Comparison of ENCODE assay signal across 8 cellular contexts in genomic region chr3:107432646-107433045, GRCh38. TPM values are rescaled to one million over a fixed set of nuclear protein-coding genes. Genes with fewer than 3 reads are reported as not detected.
DNase-seq lines count a peak whose midpoint lies in the region; ATAC-seq and TF ChIP-seq lines count a peak whose summit lies in the region.

No MANE protein-coding gene starts in this region.

- no peak overlapping the region for H3K9ac ChIP-seq in rectal smooth muscle tissue (ENCODE audit: low read length)

- H3K4me1 ChIP-seq in esophagus muscularis mucosa (peaks cover 5 to 26% (median 18%) of the 10 kb centered on the region in 4 donors), rectal smooth muscle tissue (ENCODE audit: control insufficient read depth, insufficient read depth, low read length) (peaks cover 4% of the 10 kb centered on the region)

- no peak for ATAC-seq in GM19035 (IDR thresholded peaks at IDR 0.05; ENCODE audit: unreplicated experiment)

- H3K27me3 ChIP-seq in esophagus muscularis mucosa, result no peaks in the 10 kb centered on the region
- no peaks in the 10 kb centered on the region for H3K27me3 ChIP-seq in rectal smooth muscle tissue (ENCODE audit: control insufficient read depth, insufficient read depth, low read length)

- DNase-seq in NCI-H526 treated with DMSO at 0.1 percent for 48 hours (lab: John Stamatoyannopoulos, UW) (peak; percentile 3), NCI-H526 (lab: John Stamatoyannopoulos, UW) (no peak), SHP77 (lab: John Stamatoyannopoulos, UW) (peak; percentile 7 to 28), esophagus muscularis mucosa (ENCODE audit: extremely low spot score) (no peak), COR-L47 (lab: John Stamatoyannopoulos, UW) (no peak), pons (ENCODE audit: low spot score) (no peak)

- 65% methylated on average over 8 of the region's 8 CpGs for WGBS in esophagus muscularis mucosa

- H3K27ac ChIP-seq in esophagus muscularis mucosa (replicated peaks in 1 of 4) (peak overlapping the region; percentile 97 to 99 (median 97)), rectal smooth muscle tissue (ENCODE audit: low read depth, low read length) (peak overlapping the region; percentile 96)

- no peak for TF ChIP-seq EP300 in esophagus muscularis mucosa (IDR thresholded peaks at IDR 0.05)

- intact Hi-C loops in esophagus muscularis mucosa (cut with DNase I), result loop anchor here (5.0 kb wide), 3 partner anchors 160 to 790 kb away; partner anchors contain the start of gene IFT57

- TF ChIP-seq POLR2A in esophagus muscularis mucosa (IDR thresholded peaks at IDR 0.05; ENCODE audit: low read depth), result no peak

- H3K9me3 ChIP-seq in esophagus muscularis mucosa, result no peaks in the 10 kb centered on the region

- peak overlapping the region in 3 of 4 donors; percentile 80 to 96 (median 89) for H3K4me3 ChIP-seq in esophagus muscularis mucosa
- H3K4me3 ChIP-seq in rectal smooth muscle tissue (ENCODE audit: low read length), result no peak overlapping the region

- H3K36me3 ChIP-seq in esophagus muscularis mucosa (no peaks in the 10 kb centered on the region), rectal smooth muscle tissue (ENCODE audit: control insufficient read depth, insufficient read depth, low read length) (no peaks in the 10 kb centered on the region)

- TF ChIP-seq CTCF in esophagus muscularis mucosa (IDR thresholded peaks at IDR 0.05), result no peak

RNA-seq across cellular contexts. Expression of gene CCDC54, which starts 55.4 kb away (rescaled TPM):
- not detected for total RNA-seq in esophagus muscularis mucosa

Comparison
In these comparisons a context has a peak if more than half of its experiments do, and no peak if none do; other contexts are left out.
1. DNase-seq: peak in NCI-H526 treated with DMSO at 0.1 percent for 48 hours (single experiment) and SHP77 (2 of 2); none in NCI-H526 (0 of 2), esophagus muscularis mucosa (single experiment), COR-L47 (single experiment) and pons (single experiment).